In the genomic region with DNA sequence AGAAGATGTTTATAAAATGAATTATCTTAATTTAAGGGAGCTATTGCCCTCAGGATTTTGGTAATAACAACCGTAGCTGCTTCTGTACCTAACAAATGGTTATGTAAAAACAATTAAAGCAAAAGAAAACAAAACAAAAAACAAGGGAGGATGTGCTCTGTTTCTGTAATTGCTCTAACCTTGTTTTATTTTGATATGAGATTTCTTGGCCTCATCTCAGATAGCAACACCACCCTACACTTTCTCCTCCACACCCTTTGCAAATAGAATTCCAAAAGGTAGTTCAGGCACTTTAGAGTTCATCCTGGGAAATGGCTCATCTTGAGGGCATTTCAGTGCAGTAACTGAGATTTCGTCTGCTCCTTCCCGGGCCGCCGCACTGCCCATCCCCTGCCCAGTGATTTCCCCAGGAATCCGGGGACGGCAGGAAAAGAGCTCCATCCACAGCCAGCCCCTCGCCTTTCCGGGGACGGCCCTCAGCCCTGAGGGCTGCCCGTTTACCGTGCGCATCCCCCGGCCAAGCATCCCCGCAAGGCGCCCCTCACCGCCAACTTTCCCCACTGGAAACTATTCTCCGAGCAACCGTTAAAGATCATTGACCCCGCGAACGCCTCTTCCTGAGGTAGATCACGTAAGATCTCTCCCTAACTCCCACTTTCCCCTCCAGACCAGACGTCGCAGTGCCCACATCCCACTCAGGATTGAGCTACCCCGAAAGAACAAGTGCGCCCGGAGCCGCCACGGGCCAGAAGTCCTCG, we compare ENCODE assay signal across 8 cellular contexts. TPM values are rescaled to one million over a fixed set of nuclear protein-coding genes. Genes with fewer than 3 reads are reported as not detected.
DNase-seq lines count a peak whose midpoint lies in the region; ATAC-seq and TF ChIP-seq lines count a peak whose summit lies in the region.

No MANE protein-coding gene starts in this region.

- intact Hi-C loops in CD14-positive monocyte (cut with micrococcal nuclease) (loop anchor here (5.0 to 10.0 kb wide), 3 partner anchors 77 to 155 kb away; no protein-coding TSS in a partner anchor), body of pancreas (cut with DNase I) (loop anchor here (10.0 kb wide), 1 partner anchor 157 kb away; no protein-coding TSS in a partner anchor)

- H3K27ac ChIP-seq in HUES64 (ENCODE audit: low read depth, low read length) (no peak overlapping the region), body of pancreas (peak overlapping the region in 3 of 4 donors; percentile 77 to 87 (median 83))

- no peak for DNase-seq in CD14-positive monocyte (ENCODE audit: low spot score)
- peak in 1 of 4 donors; percentile 14 for DNase-seq in body of pancreas
- DNase-seq in kidney glomerular epithelial cell (lab: John Stamatoyannopoulos, UW) = peak; percentile 38
- no peak for DNase-seq in H4 (ENCODE audit: low spot score)
- no peak for DNase-seq in amniotic stem cell (lab: John Stamatoyannopoulos, UW)
- no peak for DNase-seq in NCI-H1092 (lab: John Stamatoyannopoulos, UW)

- H3K4me3 ChIP-seq in HUES64 (ENCODE audit: low read length) (peak overlapping the region; percentile 92), body of pancreas (peak overlapping the region; percentile 71 to 85)

- no peak for TF ChIP-seq CTCF in CD14-positive monocyte (IDR thresholded peaks at IDR 0.05)
- no peak for TF ChIP-seq CTCF in body of pancreas (IDR thresholded peaks at IDR 0.05)

- H3K9me3 ChIP-seq in HUES64 (ENCODE audit: insufficient read depth, low read depth, low read length) (no peaks in the 10 kb centered on the region), body of pancreas (no peaks in the 10 kb centered on the region)

- ATAC-seq in body of pancreas = no peak

- peaks cover 67% of the 10 kb centered on the region for H3K4me1 Mint-ChIP-seq in CD14-positive monocyte
- peaks cover 60% of the 10 kb centered on the region for H3K4me1 Mint-ChIP-seq in stimulated activated naive CD8-positive, alpha-beta T cell treated with anti-CD3 and anti-CD28 coated beads, Interleukin-15, Interleukin-2, amounts not matched to agents 100 ng/mL and 50 ng/mL, for 24 hours (ENCODE audit: low read depth)

- peak overlapping the region; percentile 100 for H3K4me3 Mint-ChIP-seq in CD14-positive monocyte
- peak overlapping the region; percentile 96 for H3K4me3 Mint-ChIP-seq in stimulated activated naive CD8-positive, alpha-beta T cell treated with anti-CD3 and anti-CD28 coated beads, Interleukin-15, Interleukin-2, amounts not matched to agents 100 ng/mL and 50 ng/mL, for 24 hours

- peaks cover 0 to 2% (median 0%) of the 10 kb centered on the region in 7 donors for H3K9me3 Mint-ChIP-seq in CD14-positive monocyte
- H3K9me3 Mint-ChIP-seq in stimulated activated naive CD8-positive, alpha-beta T cell treated with anti-CD3 and anti-CD28 coated beads, Interleukin-15, Interleukin-2, amounts not matched to agents 100 ng/mL and 50 ng/mL, for 24 hours = no peaks in the 10 kb centered on the region

- no peaks in the 10 kb centered on the region for H3K36me3 ChIP-seq in HUES64 (ENCODE audit: insufficient read depth, low read length)
- H3K36me3 ChIP-seq in body of pancreas (replicated peaks in 1 of 2; ENCODE audit: insufficient read depth in 1 of 2, low read depth in 2 of 2) = no peaks in the 10 kb centered on the region

- peak overlapping the region; percentile 91 to 100 (median 96) for H3K27ac Mint-ChIP-seq in CD14-positive monocyte
- H3K27ac Mint-ChIP-seq in stimulated activated naive CD8-positive, alpha-beta T cell treated with anti-CD3 and anti-CD28 coated beads, Interleukin-15, Interleukin-2, amounts not matched to agents 100 ng/mL and 50 ng/mL, for 24 hours = peak overlapping the region; percentile 95

- no peak for TF ChIP-seq POLR2A in body of pancreas (IDR thresholded peaks at IDR 0.05)

- under 1% methylated on average over 30 of the region's 31 CpGs for WGBS in HUES64
- WGBS in body of pancreas, 2 donors = 2 to 5% methylated on average over 28 to 31 of the region's 31 CpGs

- H3K4me1 ChIP-seq in HUES64 (ENCODE audit: insufficient read depth, low read length) (peaks cover 22% of the 10 kb centered on the region; the same call in 1 of the 2 replicates), body of pancreas (peaks cover 27% of the 10 kb centered on the region)

- no peaks in the 10 kb centered on the region for H3K36me3 Mint-ChIP-seq in CD14-positive monocyte
- H3K36me3 Mint-ChIP-seq in stimulated activated naive CD8-positive, alpha-beta T cell treated with anti-CD3 and anti-CD28 coated beads, Interleukin-15, Interleukin-2, amounts not matched to agents 100 ng/mL and 50 ng/mL, for 24 hours (ENCODE audit: low read depth) = peaks cover 19% of the 10 kb centered on the region

- H3K27me3 ChIP-seq in HUES64 (ENCODE audit: insufficient read depth, low read length) (peaks cover 14% of the 10 kb centered on the region), body of pancreas (no peaks in the 10 kb centered on the region)

- H3K27me3 Mint-ChIP-seq in CD14-positive monocyte (ENCODE audit: low read depth in 3 of 3) = no peaks in the 10 kb centered on the region
- H3K27me3 Mint-ChIP-seq in stimulated activated naive CD8-positive, alpha-beta T cell treated with anti-CD3 and anti-CD28 coated beads, Interleukin-15, Interleukin-2, amounts not matched to agents 100 ng/mL and 50 ng/mL, for 24 hours = no peaks in the 10 kb centered on the region

- H3K9ac ChIP-seq in HUES64 (ENCODE audit: low read depth, low read length) = peak overlapping the region; percentile 78

RNA-seq across cellular contexts. Expression of a gene that starts 1.2 kb away (rescaled TPM):
- 10 to 100 TPM; 51.4 to 60.7 TPM for polyA plus RNA-seq in CD14-positive monocyte
- polyA plus RNA-seq in HUES64 (2013, experiment 1 of 2) = 20.3 TPM
- polyA plus RNA-seq in HUES64 (2013, experiment 2 of 2) = 23.6 TPM
- total RNA-seq in body of pancreas = 10 to 100 TPM; 17.1 to 17.9 TPM
- total RNA-seq in H4 (2014; rRNA removed; shearing (Covaris generic)) = 19.2 and 24.7 TPM in 2 replicates

RNA-seq across cellular contexts. Expression of a gene that starts 11.9 kb away (rescaled TPM):
- polyA plus RNA-seq in CD14-positive monocyte = 1 to 10 TPM; 6.0 TPM
- polyA plus RNA-seq in HUES64 (2013, experiment 1 of 2) = 21.8 TPM
- 23.6 TPM for polyA plus RNA-seq in HUES64 (2013, experiment 2 of 2)
- 10 to 100 TPM in 1 of 2 donors, 1 to 10 TPM in 1; 9.6 to 11.4 TPM for total RNA-seq in body of pancreas
- total RNA-seq in H4 (2014; rRNA removed; shearing (Covaris generic)) = 13.0 and 21.3 TPM in 2 replicates
